ENCODE assay signal across 10 cellular contexts in the genomic region with DNA sequence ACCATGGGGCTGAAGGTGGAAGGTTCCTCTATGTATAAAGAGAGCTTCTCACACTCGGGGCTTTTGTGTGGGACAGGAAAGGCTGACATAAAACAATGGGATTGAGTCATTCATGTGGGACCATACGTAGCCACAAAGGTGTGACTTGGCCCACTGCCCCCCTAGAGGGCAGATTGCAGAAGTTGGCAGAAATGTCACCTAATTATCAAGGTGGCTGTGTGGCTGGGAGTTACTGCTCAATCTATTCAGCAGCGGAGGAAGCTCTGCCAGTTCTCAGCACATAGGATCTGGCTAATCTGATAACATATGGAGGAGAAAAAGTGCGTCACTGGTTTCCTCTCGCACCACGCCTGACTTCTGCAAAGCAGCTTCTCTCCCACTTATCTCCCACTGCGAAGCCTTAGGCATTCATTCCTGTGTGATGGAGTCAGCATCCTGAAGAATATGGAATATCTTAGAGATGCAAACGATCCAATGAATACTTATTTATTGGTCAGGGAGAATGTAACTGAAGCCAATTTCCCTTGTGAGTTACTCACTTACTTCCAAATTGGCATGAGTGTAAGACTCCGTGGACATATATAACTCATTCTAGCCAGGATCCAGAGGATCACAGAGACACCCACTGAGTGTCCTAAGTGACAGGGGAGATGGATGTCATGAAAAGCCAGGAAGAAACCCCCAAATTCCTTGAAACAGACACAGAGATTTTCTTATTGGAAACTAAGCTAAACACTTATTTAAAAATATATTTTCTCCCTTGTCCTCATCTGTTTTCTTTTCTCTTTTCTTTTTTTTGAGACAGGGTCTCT.
A peak's percentile ranks its signal among the peaks of the same experiment; 100 is the strongest.
DNase-seq lines count a peak whose midpoint lies in the region; TF ChIP-seq lines count a peak whose summit lies in the region.
"Had no signal": no experiment of that assay in that cellular context is flagged by ENCODE, and none has a peak within 500 bp of the region (broad histone marks: within the 10 kb centered on the region; RNA-seq: fewer than 3 reads in every experiment).

No MANE protein-coding gene starts in this region.

- CTCF ChIA-PET in PC-9 (lab: Charles Lee), result interaction anchor here (0.6 to 2.2 kb wide), 3 partner anchors 23 to 1308 kb away, joined by 3 to 10 read pairs (median 3); no protein-coding TSS in a partner anchor

- POLR2A ChIA-PET in PC-9 (lab: Charles Lee; ENCODE audit: unreplicated experiment), result interaction anchor here (0.5 to 1.2 kb wide), 8 partner anchors 13 to 544 kb away, joined by 3 to 9 read pairs (median 4); no protein-coding TSS in a partner anchor

- peak overlapping the region; percentile 16; the same call in 1 of the 2 replicates for H2AFZ ChIP-seq in PC-9

- peaks cover 19% of the 10 kb centered on the region for H3F3A ChIP-seq in PC-9 (ENCODE audit: insufficient read depth, low read depth)

- H3K79me2 ChIP-seq in PC-9 (ENCODE audit: low read depth), result no peaks in the 10 kb centered on the region

- peak overlapping the region; percentile 93 for H3K27ac ChIP-seq in PC-9
- H3K27ac ChIP-seq: 22Rv1 had no signal

- BruUV-seq in PC-9 (replicated peaks; lab: Mats Ljungman, UMichigan), result no TSS peak

- peak overlapping the region; percentile 65 for H3K4me2 ChIP-seq in PC-9

- peak; percentile 20 for DNase-seq in DMS 273 (lab: John Stamatoyannopoulos, UW; ENCODE audit: unreplicated experiment)
- no peak for DNase-seq in DMS 273 treated with DMSO at 0.1 percent for 48 hours (lab: John Stamatoyannopoulos, UW)
- peak; percentile 87 to 88 for DNase-seq in PC-9
- peak; percentile 94 for DNase-seq in epithelial cell of esophagus (ENCODE audit: low read depth)
- peak; percentile 97 for DNase-seq in pulmonary artery endothelial cell (ENCODE audit: low read depth, low spot score)
- DNase-seq in GM10266 (ENCODE audit: extremely low spot score), result no peak
- no peak for DNase-seq in LoVo (ENCODE audit: low spot score)
- no peak for DNase-seq in NCI-H510A treated with DMSO at 0.1 percent for 48 hours (lab: John Stamatoyannopoulos, UW)
- DNase-seq: activated naive CD8-positive, alpha-beta T cell treated with anti-CD3 and anti-CD28 coated beads, Interleukin-2, amount 10 ng/mL, durations not matched to agents 7 days and 5 days had no signal

- no peaks in the 10 kb centered on the region for H3K9me2 ChIP-seq in PC-9 (ENCODE audit: insufficient read depth)

- no peaks in the 10 kb centered on the region for H3K27me3 ChIP-seq in PC-9 (ENCODE audit: insufficient read depth, low read depth)

- H4K20me1 ChIP-seq in PC-9 (ENCODE audit: insufficient read depth), result no peaks in the 10 kb centered on the region

- peaks cover 26% of the 10 kb centered on the region for H3K4me1 ChIP-seq in PC-9 (replicated peaks; ENCODE audit: insufficient read depth)

- H3K4me3 ChIP-seq in PC-9 (peak overlapping the region; percentile 20; the same call in 1 of the 2 replicates), epithelial cell of esophagus (ENCODE audit: low read length) (no peak overlapping the region)

- no peak; the same call in 1 of the 2 replicates for TF ChIP-seq CTCF in PC-9 (conservative IDR thresholded peaks at IDR 0.05)
- no peak for TF ChIP-seq CTCF in epithelial cell of esophagus (IDR thresholded peaks at IDR 0.05; ENCODE audit: insufficient read depth, low read depth, low read length, missing control alignments)
- TF ChIP-seq CTCF in GM10266 (IDR thresholded peaks at IDR 0.05; ENCODE audit: control insufficient read depth, insufficient read depth, low read depth, missing control alignments), result no peak

- H3K36me3 ChIP-seq in PC-9 (ENCODE audit: low read depth), result no peaks in the 10 kb centered on the region

- intact Hi-C loops in PC-9 (cut with micrococcal nuclease; ENCODE audit: unreplicated experiment), result loop anchor here (2.0 to 10.0 kb wide), 4 partner anchors 22 to 347 kb away; no protein-coding TSS in a partner anchor

- H3K9me3 ChIP-seq in PC-9 (ENCODE audit: insufficient read depth, low read depth), result no peaks in the 10 kb centered on the region

Comparison
In these comparisons a context has a peak if more than half of its experiments do, and no peak if none do; other contexts are left out.
1. DNase-seq: peak in DMS 273 (single experiment), PC-9 (2 of 2), epithelial cell of esophagus (single experiment) and pulmonary artery endothelial cell (single experiment); none in DMS 273 treated with DMSO at 0.1 percent for 48 hours (single experiment), GM10266 (single experiment), LoVo (single experiment) and NCI-H510A treated with DMSO at 0.1 percent for 48 hours (single experiment).